Comparison of ENCODE assay signal across 14 cellular contexts in genomic region chr2:1318366-1319009, GRCh38.
DNase-seq lines count a peak whose midpoint lies in the region; ATAC-seq, FAIRE-seq and TF ChIP-seq lines count a peak whose summit lies in the region.
"Had no signal": no experiment of that assay in that cellular context is flagged by ENCODE, and none has a peak within 500 bp of the region (broad histone marks: within the 10 kb centered on the region; RNA-seq: fewer than 3 reads in every experiment).

No MANE protein-coding gene starts in this region.

- H3K36me3 ChIP-seq in testis (ENCODE audit: low read depth, missing control alignments): no peaks in the 10 kb centered on the region
- H3K36me3 ChIP-seq: BLaER1 treated with 17β-estradiol and CSF1 and Interleukin-3, amounts not matched to agents 10 nM and 100 nM had no signal

- peaks cover 29% of the 10 kb centered on the region for H3K9me3 Mint-ChIP-seq in HFFc6

- peak; percentile 46 for FAIRE-seq in HTR-8/SVneo (lab: Jason Lieb, UNC)
- FAIRE-seq: H1 had no signal

- no peaks in the 10 kb centered on the region for H3K9me3 ChIP-seq in testis

- H3K36me3 Mint-ChIP-seq in HFFc6 (ENCODE audit: low read depth): no peaks in the 10 kb centered on the region
- H3K36me3 Mint-ChIP-seq: CD4-positive, CD25-positive, alpha-beta regulatory T cell had no signal

- no peak overlapping the region for H3K27ac Mint-ChIP-seq in HFFc6
- H3K27ac Mint-ChIP-seq: CD4-positive, CD25-positive, alpha-beta regulatory T cell had no signal

- no peak for TF ChIP-seq POLR2A in testis (IDR thresholded peaks at IDR 0.05)

- 34 to 52% methylated on average over 19 of the region's 19 CpGs for WGBS in testis, 2 donors

- H3K4me1 ChIP-seq in testis: no peaks in the 10 kb centered on the region

- no peak overlapping the region for H3K4me3 Mint-ChIP-seq in HFFc6

- H3K4me3 ChIP-seq in testis: no peak overlapping the region
- H3K4me3 ChIP-seq: BLaER1 treated with 17β-estradiol and CSF1 and Interleukin-3, amounts not matched to agents 10 nM and 100 nM had no signal

- H3K27me3 ChIP-seq in testis: no peaks in the 10 kb centered on the region
- H3K27me3 ChIP-seq: BLaER1 treated with 17β-estradiol and CSF1 and Interleukin-3, amounts not matched to agents 10 nM and 100 nM had no signal

- no peak for TF ChIP-seq CTCF in testis (IDR thresholded peaks at IDR 0.05)
- no peak for TF ChIP-seq CTCF in HFFc6 (IDR thresholded peaks at IDR 0.05)

- intact Hi-C loops in testis (cut with DNase I; ENCODE audit: low total_unique reads) (no loop called here), left cardiac atrium (cut with DNase I) (no loop called here)

- H3K27me3 Mint-ChIP-seq in HFFc6 (ENCODE audit: insufficient read depth): peaks cover 2% of the 10 kb centered on the region; the same call in 1 of the 2 replicates
- H3K27me3 Mint-ChIP-seq: CD4-positive, CD25-positive, alpha-beta regulatory T cell had no signal

- H3K27ac ChIP-seq in testis: peak overlapping the region in 1 of 2 donors; percentile 57
- H3K27ac ChIP-seq: BLaER1 treated with 17β-estradiol and CSF1 and Interleukin-3, amounts not matched to agents 10 nM and 100 nM had no signal

- ATAC-seq in HG02798 (IDR thresholded peaks at IDR 0.05; ENCODE audit: poor library complexity, unreplicated experiment) (no peak), left cardiac atrium (no peak)

- DNase-seq in HTR-8/SVneo (ENCODE audit: insufficient read length, low spot score): no peak
- DNase-seq in brain pericyte (ENCODE audit: low read depth, low spot score): peak; percentile 70
- DNase-seq in myocyte (ENCODE audit: low read depth): peak; percentile 16
- DNase-seq in testis: peak; percentile 39
- no peak for DNase-seq in left cardiac atrium
- no peak for DNase-seq in HFFc6
- DNase-seq: ACHN; CD4-positive, CD25-positive, alpha-beta regulatory T cell; DMS53; HCEC 1CT; IMR-90 had no signal

- no peaks in the 10 kb centered on the region for H3K4me1 Mint-ChIP-seq in HFFc6 (ENCODE audit: low read depth)
- H3K4me1 Mint-ChIP-seq: CD4-positive, CD25-positive, alpha-beta regulatory T cell had no signal

Comparison
In these comparisons a context has a peak if more than half of its experiments do, and no peak if none do; other contexts are left out.
1. DNase-seq: peak in brain pericyte (single experiment), myocyte (single experiment) and testis (single experiment); none in HTR-8/SVneo (single experiment), left cardiac atrium (single experiment) and HFFc6 (single experiment).